In the genomic region with DNA sequence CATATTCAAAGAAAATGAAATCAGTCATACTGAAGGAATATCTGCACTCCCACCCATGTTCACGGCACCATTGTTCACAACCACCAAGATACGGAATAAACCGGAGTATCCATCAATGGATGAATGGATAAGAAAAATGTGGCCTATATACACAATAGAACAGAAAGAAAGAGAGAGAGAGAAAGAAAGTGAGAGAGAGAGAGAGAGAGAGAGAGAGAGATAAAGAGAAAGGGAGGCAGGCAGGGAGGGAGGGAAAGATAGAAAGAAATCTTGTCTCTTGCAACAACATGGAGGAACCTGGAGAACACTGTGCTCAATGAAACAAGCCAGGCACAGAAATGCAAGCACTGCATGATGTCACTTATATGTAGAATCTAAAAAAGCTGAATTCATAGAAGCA, we compare ENCODE assay signal across 18 cellular contexts. TPM values are rescaled to one million over a fixed set of nuclear protein-coding genes. Genes with fewer than 3 reads are reported as not detected.
DNase-seq lines count a peak whose midpoint lies in the region; ATAC-seq, FAIRE-seq and TF ChIP-seq lines count a peak whose summit lies in the region.
"Had no signal": no experiment of that assay in that cellular context is flagged by ENCODE, and none has a peak within 500 bp of the region (broad histone marks: within the 10 kb centered on the region; RNA-seq: fewer than 3 reads in every experiment).

No MANE protein-coding gene starts in this region.

- in situ Hi-C loops in HepG2 (cut with HindIII; ENCODE audit: extremely low pct_ligation_motif_present, low pct_unique_long_range_greater_than_20kb): no loop called here

- H3K27me3 Mint-ChIP-seq in T-helper 17 cell (no peaks in the 10 kb centered on the region), chondrocyte (ENCODE audit: low read depth) (no peaks in the 10 kb centered on the region)
- H3K27me3 Mint-ChIP-seq: CD4-positive, alpha-beta T cell had no signal

- H3K4me3 ChIP-seq in HepG2 (replicated peaks in 1 of 3; ENCODE audit: insufficient read depth in 1 of 3, low read depth in 2 of 3, low read length in 3 of 3): no peak overlapping the region
- no peak overlapping the region for H3K4me3 ChIP-seq in right lobe of liver

- ATAC-seq in HepG2: no peak
- ATAC-seq in right lobe of liver: no peak
- no peak for ATAC-seq in T-helper 17 cell
- no peak for ATAC-seq in GM18868 (IDR thresholded peaks at IDR 0.05; ENCODE audit: unreplicated experiment)
- ATAC-seq: SK-N-SH treated with all-trans-retinoic acid at 6 μM for 48 hours had no signal

- no peak for TF ChIP-seq CTCF in HepG2 (CRISPR knock-in tag; IDR thresholded peaks at IDR 0.05)
- TF ChIP-seq CTCF in right lobe of liver (IDR thresholded peaks at IDR 0.05): no peak
- TF ChIP-seq CTCF in chondrocyte (IDR thresholded peaks at IDR 0.05): no peak

- intact Hi-C loops in HepG2 (cut with micrococcal nuclease; ENCODE audit: unreplicated experiment): no loop called here
- intact Hi-C loops in right lobe of liver (cut with DNase I): no loop called here

- H3K9ac ChIP-seq in HepG2 (ENCODE audit: insufficient read depth, low read depth, low read length): no peak overlapping the region

- no peaks in the 10 kb centered on the region for H3K9me3 ChIP-seq in HepG2 (ENCODE audit: low read length)
- H3K9me3 ChIP-seq in right lobe of liver: no peaks in the 10 kb centered on the region
- no peaks in the 10 kb centered on the region for H3K9me3 ChIP-seq in T-helper 17 cell (ENCODE audit: control insufficient read depth, low read length, poor library complexity, severe bottlenecking)

- no TSS peak for BruUV-seq in HepG2 (replicated peaks; lab: Mats Ljungman, UMichigan)

- H3K27ac ChIP-seq in HepG2 (ENCODE audit: extremely low read length, insufficient read depth, low read length): no peak overlapping the region
- no peak overlapping the region for H3K27ac ChIP-seq in right lobe of liver

- POLR2A ChIA-PET in HepG2 (lab: Yijun Ruan, JAX): no interaction called here

- peaks cover 25% of the 10 kb centered on the region for H3K9me3 Mint-ChIP-seq in chondrocyte (ENCODE audit: low read depth)

- no peak for DNase-seq in HepG2 (ENCODE audit: low spot score)
- no peak for DNase-seq in right lobe of liver
- DNase-seq in T-helper 17 cell: no peak
- DNase-seq in chondrocyte (ENCODE audit: low spot score): no peak
- no peak for DNase-seq in HUDEP-2 (lab: John Stamatoyannopoulos, UW; ENCODE audit: unreplicated experiment in 76 of 76)
- DNase-seq in activated CD4-positive, CD25-positive, alpha-beta regulatory T cell treated with anti-CD3 and anti-CD28 coated beads, Interleukin-2, amount 50 U/mL, for 72 hours: no peak
- DNase-seq: CD4-positive, alpha-beta T cell; DMS53; H7; NCI-H187; NCI-H2227 treated with DMSO at 0.1 percent for 48 hours; NCI-H510A treated with DMSO at 0.1 percent for 48 hours; NCI-H82; SHP77 had no signal

- H3K27me3 ChIP-seq in HepG2 (ENCODE audit: control insufficient read depth in 1 of 2, insufficient read depth in 2 of 2, low read length in 2 of 2): no peaks in the 10 kb centered on the region
- no peaks in the 10 kb centered on the region for H3K27me3 ChIP-seq in right lobe of liver

- no peak for TF ChIP-seq POLR2A in HepG2 (IDR thresholded peaks at IDR 0.05; ENCODE audit: insufficient read depth in 1 of 2, low read depth in 2 of 2, low read length in 2 of 2)
- TF ChIP-seq POLR2A in right lobe of liver (IDR thresholded peaks at IDR 0.05): no peak

- no peak overlapping the region for H3K4me2 ChIP-seq in HepG2 (ENCODE audit: low read depth, low read length)

- no peak for TF ChIP-seq RAD21 in HepG2 (CRISPR knock-in tag; IDR thresholded peaks at IDR 0.05)

- no peak overlapping the region for H3K4me3 Mint-ChIP-seq in T-helper 17 cell
- no peak overlapping the region for H3K4me3 Mint-ChIP-seq in chondrocyte (ENCODE audit: unreplicated experiment)
- H3K4me3 Mint-ChIP-seq: CD4-positive, alpha-beta T cell had no signal

- no peak for TF ChIP-seq EP300 in HepG2 (IDR thresholded peaks at IDR 0.05; ENCODE audit: low read depth in 2 of 2, low read length in 2 of 2)
- no peak for TF ChIP-seq EP300 in HepG2 (CRISPR knock-in tag; IDR thresholded peaks at IDR 0.05; ENCODE audit: borderline replicate concordance)

- H3K4me1 Mint-ChIP-seq in T-helper 17 cell (peaks cover 29% of the 10 kb centered on the region), chondrocyte (ENCODE audit: low read depth) (peaks cover 45% of the 10 kb centered on the region)

- H4K20me1 ChIP-seq in HepG2 (ENCODE audit: insufficient read depth, low read length): peaks cover 57% of the 10 kb centered on the region

- H3K36me3 Mint-ChIP-seq in T-helper 17 cell (ENCODE audit: low read depth) (peaks cover 3% of the 10 kb centered on the region), chondrocyte (ENCODE audit: low read depth) (peaks cover 7% of the 10 kb centered on the region)

- no peak for FAIRE-seq in HepG2 (lab: Jason Lieb, UNC)
- FAIRE-seq: A204.1, HTR-8/SVneo had no signal

- no peak overlapping the region for H2AFZ ChIP-seq in HepG2 (ENCODE audit: low read length)

- H3K27ac Mint-ChIP-seq in T-helper 17 cell (peak overlapping the region; percentile 0), chondrocyte (ENCODE audit: unreplicated experiment) (peak overlapping the region; percentile 14)
- H3K27ac Mint-ChIP-seq: CD4-positive, alpha-beta T cell had no signal

- peaks cover 94% of the 10 kb centered on the region for H3K79me2 ChIP-seq in HepG2 (ENCODE audit: insufficient read depth, low read length)

- H3K36me3 ChIP-seq in HepG2 (replicated peaks in 1 of 2; ENCODE audit: control insufficient read depth in 1 of 2, insufficient read depth in 2 of 2, low read length in 2 of 2) (no peaks in the 10 kb centered on the region; a peak in 1 of 5 replicates), right lobe of liver (no peaks in the 10 kb centered on the region)

- 97% methylated on average over 3 of the region's 3 CpGs for WGBS in HepG2 (ENCODE audit: low lambda C conversion rate)
- WGBS in right lobe of liver (ENCODE audit: insufficient coverage, low coverage, low lambda C conversion rate, missing lambda C conversion rate): 97% methylated on average over 3 of the region's 3 CpGs

- H3K4me1 ChIP-seq in HepG2 (ENCODE audit: insufficient read depth, low read length) (no peaks in the 10 kb centered on the region), right lobe of liver (no peaks in the 10 kb centered on the region)

- CTCF ChIA-PET in HepG2 (lab: Yijun Ruan, JAX; ENCODE audit: low intra/inter-chr PET ratio, low total read pairs): no interaction called here

TF ChIP-seq in HepG2, 621 proteins besides CTCF, POLR2A, EP300 and RAD21:
- TF ChIP-seq BCL6 (CRISPR knock-in tag; IDR thresholded peaks at IDR 0.05) (no peak), ATF7 (IDR thresholded peaks at IDR 0.05) (peak; percentile 20; the same call in 1 of the 2 replicates), ATF7 (CRISPR knock-in tag; IDR thresholded peaks at IDR 0.05) (no peak)

RNA-seq across cellular contexts. Expression of a gene that starts 52.4 kb away (rescaled TPM):
- total RNA-seq in HepG2 (2016; rRNA removed; fragmentation: Illumina TruSeq; extraction: Trizol): 61.1 and 97.9 TPM in 2 replicates
- 16.1 and 17.5 TPM in 2 replicates for total RNA-seq in HepG2 (2016; cell fraction: cytosol; rRNA removed; fragmentation: Illumina TruSeq; extraction: Trizol; ENCODE audit: low read depth)
- 56.4 and 90.8 TPM in 2 replicates for total RNA-seq in HepG2 (2016; cell fraction: insoluble cytoplasmic fraction; rRNA removed; fragmentation: Illumina TruSeq; extraction: Trizol)
- 33.0 and 35.8 TPM in 2 replicates for total RNA-seq in HepG2 (2016; cell fraction: membrane; rRNA removed; fragmentation: Illumina TruSeq; extraction: Trizol)
- total RNA-seq in HepG2 (2016; cell fraction: nucleus; rRNA removed; fragmentation: Illumina TruSeq; extraction: Trizol): 70.8 and 73.9 TPM in 2 replicates
- 48.9 and 55.7 TPM in 2 replicates for polyA plus RNA-seq in HepG2 (2011; rRNA removed)
- 30.1 and 39.4 TPM in 2 replicates for polyA plus RNA-seq in HepG2 (2011; cell fraction: cytosol; rRNA removed)
- 39.5 and 42.6 TPM in 2 replicates for polyA plus RNA-seq in HepG2 (2011; cell fraction: nucleus; rRNA removed)
- 32.6 and 35.4 TPM in 2 replicates for polyA plus RNA-seq in HepG2 (2012)
- polyA plus RNA-seq in HepG2 (2016; cell fraction: cytosol; fragmentation: Illumina TruSeq; extraction: Trizol; ENCODE audit: low read depth): 2.2 and 2.6 TPM in 2 replicates
- polyA plus RNA-seq in HepG2 (2016; cell fraction: insoluble cytoplasmic fraction; fragmentation: Illumina TruSeq; extraction: Trizol; ENCODE audit: low read depth): 64.3 and 64.9 TPM in 2 replicates
- polyA plus RNA-seq in HepG2 (2016; cell fraction: membrane; fragmentation: Illumina TruSeq; extraction: Trizol; ENCODE audit: low read depth): 7.9 and 9.7 TPM in 2 replicates
- 49.4 and 51.3 TPM in 2 replicates for polyA plus RNA-seq in HepG2 (2016; cell fraction: nucleus; fragmentation: Illumina TruSeq; extraction: Trizol; ENCODE audit: insufficient read depth, low read depth)
- 82.8 and 91.1 TPM in 2 replicates for polyA minus RNA-seq in HepG2 (2011; rRNA and poly(A)+ RNA removed; ENCODE audit: low replicate concordance)
- polyA minus RNA-seq in HepG2 (2011; cell fraction: cytosol; rRNA and poly(A)+ RNA removed): 62.0 and 69.7 TPM in 2 replicates
- 141 and 147 TPM in 2 replicates for polyA minus RNA-seq in HepG2 (2011; cell fraction: nucleus; rRNA and poly(A)+ RNA removed)
- 10 to 100 TPM; 25.1 to 34.0 (median 28.1) TPM for total RNA-seq in right lobe of liver
- total RNA-seq in T-helper 17 cell: 10 to 100 TPM; 46.7 to 49.3 TPM
- 55.1 to 72.5 TPM (median 56.4 TPM) in 3 replicates for total RNA-seq in chondrocyte
